In the genomic region with DNA sequence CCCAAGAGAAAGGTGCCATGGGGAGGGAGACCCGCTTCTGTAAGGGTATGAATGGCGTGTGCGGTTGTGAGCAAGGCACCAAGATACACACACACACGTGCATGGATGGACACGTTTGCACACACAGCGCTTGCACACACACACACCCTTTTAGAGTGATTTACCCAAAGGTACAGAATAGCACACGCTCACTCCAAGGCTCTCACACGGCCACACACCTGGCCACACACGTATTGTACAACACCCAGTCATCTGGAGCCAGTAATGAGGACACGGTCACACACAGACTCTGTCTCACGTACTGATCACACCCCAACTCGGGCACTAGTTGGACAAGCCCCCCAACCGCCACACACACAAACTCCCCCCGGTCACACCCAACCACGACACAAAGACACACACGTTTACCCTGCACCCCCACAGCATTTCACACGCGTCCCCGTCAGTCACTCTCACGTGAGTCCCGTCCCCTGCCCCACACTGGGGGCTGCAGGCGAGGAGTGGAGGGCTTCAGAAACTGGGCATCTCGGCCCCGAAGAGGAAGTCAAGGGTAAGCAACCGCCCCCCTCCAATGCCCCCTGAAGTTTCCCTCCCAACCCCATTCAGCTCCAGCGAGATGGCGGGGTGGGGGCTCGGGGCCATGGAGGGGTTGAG, we compare ENCODE assay signal across 9 cellular contexts. TPM values are rescaled to one million over a fixed set of nuclear protein-coding genes. Genes with fewer than 3 reads are reported as not detected.
DNase-seq lines count a peak whose midpoint lies in the region; ATAC-seq, FAIRE-seq and TF ChIP-seq lines count a peak whose summit lies in the region.
"Had no signal": no experiment of that assay in that cellular context is flagged by ENCODE, and none has a peak within 500 bp of the region (broad histone marks: within the 10 kb centered on the region; RNA-seq: fewer than 3 reads in every experiment).

No MANE protein-coding gene starts in this region.

- no peak overlapping the region for H3K27ac ChIP-seq in CD4-positive, alpha-beta T cell (ENCODE audit: low read depth, low read length)
- H3K27ac ChIP-seq in endodermal cell (ENCODE audit: low read depth, low read length) (no peak overlapping the region), pancreas (no peak overlapping the region)

- CTCF ChIA-PET in CD4-positive, alpha-beta T cell (lab: Charles Lee): no interaction called here

- peak overlapping the region; percentile 85 for H3K4me3 ChIP-seq in endodermal cell (ENCODE audit: low read length)
- peak overlapping the region in 3 of 4 donors; percentile 24 to 46 (median 41) for H3K4me3 ChIP-seq in pancreas

- H3K36me3 ChIP-seq in endodermal cell (ENCODE audit: control insufficient read depth, insufficient read depth, low read length) (no peaks in the 10 kb centered on the region), pancreas (no peaks in the 10 kb centered on the region)

- peak overlapping the region; percentile 76 for H3K4me3 Mint-ChIP-seq in CD4-positive, alpha-beta T cell
- H3K4me3 Mint-ChIP-seq in endodermal cell: peak overlapping the region; percentile 76

- FAIRE-seq in HTR-8/SVneo (lab: Jason Lieb, UNC) (peak; percentile 70), pancreas (lab: Jason Lieb, UNC) (no peak)

- H3K9ac ChIP-seq in endodermal cell (ENCODE audit: extremely low read depth, low read length, poor library complexity, severe bottlenecking): peak overlapping the region; percentile 11

- H3K36me3 Mint-ChIP-seq in CD4-positive, alpha-beta T cell (ENCODE audit: low read depth): no peaks in the 10 kb centered on the region
- H3K36me3 Mint-ChIP-seq in endodermal cell (ENCODE audit: low read depth): no peaks in the 10 kb centered on the region

- no peaks in the 10 kb centered on the region for H3K9me3 Mint-ChIP-seq in CD4-positive, alpha-beta T cell
- H3K9me3 Mint-ChIP-seq in endodermal cell: no peaks in the 10 kb centered on the region

- 8 to 12% methylated on average over 13 to 22 of the region's 28 CpGs for WGBS in endodermal cell (ENCODE audit: insufficient coverage in 1 of 2, insufficient read length in 1 of 2), 2 experiments
- 1 to 3% methylated on average over 28 of the region's 28 CpGs for WGBS in pancreas, 2 donors

- peaks cover 73% of the 10 kb centered on the region for H3K27me3 Mint-ChIP-seq in CD4-positive, alpha-beta T cell
- peaks cover 36% of the 10 kb centered on the region for H3K27me3 Mint-ChIP-seq in endodermal cell (ENCODE audit: insufficient read depth)

- peaks cover 33% of the 10 kb centered on the region for H3K4me1 Mint-ChIP-seq in CD4-positive, alpha-beta T cell (ENCODE audit: low read depth)
- H3K4me1 Mint-ChIP-seq in endodermal cell: peaks cover 14% of the 10 kb centered on the region

- ATAC-seq in CD4-positive, alpha-beta T cell (ENCODE audit: poor library complexity): no peak
- ATAC-seq in pancreas (peak; percentile 20 to 42 (median 38)), HG03520 (IDR thresholded peaks at IDR 0.05; ENCODE audit: unreplicated experiment) (no peak), GM18505 (IDR thresholded peaks at IDR 0.05; ENCODE audit: unreplicated experiment) (no peak)

- H3K27ac Mint-ChIP-seq in CD4-positive, alpha-beta T cell: no peak overlapping the region
- peak overlapping the region; percentile 71 for H3K27ac Mint-ChIP-seq in endodermal cell

- H3K9me3 ChIP-seq in CD4-positive, alpha-beta T cell (ENCODE audit: control insufficient read depth, low read length): no peaks in the 10 kb centered on the region
- no peaks in the 10 kb centered on the region for H3K9me3 ChIP-seq in endodermal cell (ENCODE audit: control insufficient read depth, low read length)
- H3K9me3 ChIP-seq in pancreas: no peaks in the 10 kb centered on the region

- intact Hi-C loops in CD4-positive, alpha-beta T cell (cut with DNase I, micrococcal nuclease): loop anchor here in 1 of 2 experiments (2.0 kb wide), 2 partner anchors 177 to 315 kb away; no protein-coding TSS in a partner anchor
- intact Hi-C loops in pancreas (cut with DNase I): loop anchor here in 2 of 3 donors (10.0 kb wide), 2 partner anchors 89 to 459 kb away; no protein-coding TSS in a partner anchor

- TF ChIP-seq POLR2A in GM18505 (IDR thresholded peaks at IDR 0.05; ENCODE audit: borderline replicate concordance, extremely low read depth, insufficient read depth, insufficient read length): no peak

- no peak for TF ChIP-seq CTCF in CD4-positive, alpha-beta T cell (IDR thresholded peaks at IDR 0.05)
- TF ChIP-seq CTCF in endodermal cell (conservative IDR thresholded peaks at IDR 0.05) (no peak), pancreas (IDR thresholded peaks at IDR 0.05) (no peak)

- H3K4me1 ChIP-seq in endodermal cell (ENCODE audit: control insufficient read depth, insufficient read depth, low read length): no peaks in the 10 kb centered on the region
- peaks cover 0 to 4% (median 0%) of the 10 kb centered on the region in 3 donors for H3K4me1 ChIP-seq in pancreas

- POLR2A ChIA-PET in CD4-positive, alpha-beta T cell (lab: Charles Lee): no interaction called here

- DNase-seq in CD4-positive, alpha-beta T cell: no peak
- DNase-seq in HTR-8/SVneo (ENCODE audit: insufficient read length, low spot score): no peak
- DNase-seq in endodermal cell: peak; percentile 52
- DNase-seq in pancreas: peak in 1 of 6 donors; percentile 34
- no peak for DNase-seq in RPMI8226
- DNase-seq in stimulated activated CD4-positive, alpha-beta T cell treated with anti-CD3 and anti-CD28 coated beads, Interleukin-2, amount 100 ng/mL, for 48 hours: no peak
- DNase-seq: SIG-M5 had no signal

- peaks cover 56% of the 10 kb centered on the region for H3K27me3 ChIP-seq in CD4-positive, alpha-beta T cell (ENCODE audit: control insufficient read depth, insufficient read depth, low read length)
- H3K27me3 ChIP-seq in endodermal cell (ENCODE audit: control insufficient read depth, insufficient read depth, low read length, poor library complexity, severe bottlenecking) (peaks cover 20% of the 10 kb centered on the region), pancreas (no peaks in the 10 kb centered on the region)

RNA-seq across cellular contexts. Expression of a gene that starts 0.8 kb away (rescaled TPM):
- total RNA-seq in CD4-positive, alpha-beta T cell: 1 to 10 TPM; 4.1 to 4.8 TPM
- total RNA-seq in endodermal cell: 10 to 100 TPM; 33.1 to 58.1 TPM
- 43.7 TPM for polyA plus RNA-seq in endodermal cell (2013, experiment 1 of 2)
- polyA plus RNA-seq in endodermal cell (2013, experiment 2 of 2): 40.9 TPM
- 10 to 100 TPM in 2 of 6 donors, 1 to 10 TPM in 4; 2.4 to 10.6 (median 6.6) TPM for total RNA-seq in pancreas
- polyA plus RNA-seq in pancreas: 10 to 100 TPM; 12.4 to 27.4 TPM

Comparison
In these comparisons a context has a peak if more than half of its experiments do, and no peak if none do; other contexts are left out.
1. ATAC-seq: peak in pancreas (4 of 4); none in CD4-positive, alpha-beta T cell (single experiment), HG03520 (single experiment) and GM18505 (single experiment).